12 cellular contexts compared by ENCODE assay signal in the genomic region with DNA sequence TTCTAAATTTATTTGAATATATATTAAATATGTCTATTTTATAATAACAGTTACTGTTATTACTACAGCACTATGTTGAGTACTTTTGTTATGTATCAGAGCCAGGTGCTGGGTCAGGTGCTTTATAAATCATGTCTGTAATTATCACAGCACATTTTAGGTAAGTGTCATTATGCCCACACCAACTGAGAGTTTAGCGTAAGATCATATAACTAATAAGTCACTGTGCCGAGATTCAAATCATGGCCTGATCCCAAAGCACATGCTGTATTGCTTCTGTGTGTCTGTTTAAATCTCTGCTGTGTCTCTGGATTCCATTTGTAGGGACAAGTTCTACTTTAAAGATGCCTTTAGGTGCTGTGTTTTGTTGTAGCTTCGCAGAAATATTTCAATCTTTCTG. TPM values are rescaled to one million over a fixed set of nuclear protein-coding genes. Genes with fewer than 3 reads are reported as not detected.
DNase-seq lines count a peak whose midpoint lies in the region; ATAC-seq and TF ChIP-seq lines count a peak whose summit lies in the region.
"Had no signal": no experiment of that assay in that cellular context is flagged by ENCODE, and none has a peak within 500 bp of the region (broad histone marks: within the 10 kb centered on the region; RNA-seq: fewer than 3 reads in every experiment).

No MANE protein-coding gene starts in this region.

- peaks cover 3% of the 10 kb centered on the region for H3K27me3 ChIP-seq in neuron (ENCODE audit: insufficient read depth, low read length)

- H3K9me3 Mint-ChIP-seq in chondrocyte (ENCODE audit: low read depth) = no peaks in the 10 kb centered on the region
- H3K9me3 Mint-ChIP-seq in stimulated activated effector memory CD8-positive, alpha-beta T cell treated with anti-CD3 and anti-CD28 coated beads, Interleukin-12 subunit alpha, Interleukin-12 subunit beta, amount 100 ng/mL, for 72 hours = no peaks in the 10 kb centered on the region
- H3K9me3 Mint-ChIP-seq: IgD-negative memory B cell had no signal

- no peak for ATAC-seq in stimulated activated effector memory CD8-positive, alpha-beta T cell treated with anti-CD3 and anti-CD28 coated beads, Interleukin-12 subunit alpha, Interleukin-12 subunit beta, amount 100 ng/mL, for 72 hours

- no peaks in the 10 kb centered on the region for H3K9me3 ChIP-seq in neuron (ENCODE audit: low read length)

- H3K36me3 Mint-ChIP-seq in chondrocyte (ENCODE audit: low read depth) = no peaks in the 10 kb centered on the region
- peaks cover 5% of the 10 kb centered on the region for H3K36me3 Mint-ChIP-seq in stimulated activated effector memory CD8-positive, alpha-beta T cell treated with anti-CD3 and anti-CD28 coated beads, Interleukin-12 subunit alpha, Interleukin-12 subunit beta, amount 100 ng/mL, for 72 hours
- H3K36me3 Mint-ChIP-seq: IgD-negative memory B cell had no signal

- no peaks in the 10 kb centered on the region for H3K36me3 ChIP-seq in neuron (ENCODE audit: insufficient read depth, low read length)

- peaks cover 13% of the 10 kb centered on the region for H3K4me1 ChIP-seq in neuron (ENCODE audit: insufficient read depth, low read length)

- peak overlapping the region; percentile 14 for H3K4me3 ChIP-seq in neuron (ENCODE audit: low read length)

- H3K27ac Mint-ChIP-seq in chondrocyte (ENCODE audit: unreplicated experiment) = no peak overlapping the region
- no peak overlapping the region for H3K27ac Mint-ChIP-seq in stimulated activated effector memory CD8-positive, alpha-beta T cell treated with anti-CD3 and anti-CD28 coated beads, Interleukin-12 subunit alpha, Interleukin-12 subunit beta, amount 100 ng/mL, for 72 hours

- no peak for TF ChIP-seq CTCF in chondrocyte (IDR thresholded peaks at IDR 0.05)

- H2AFZ ChIP-seq in neuron (ENCODE audit: low read depth, low read length) = no peak overlapping the region

- DNase-seq in DMS 273 treated with DMSO at 0.1 percent for 48 hours (lab: John Stamatoyannopoulos, UW) (peak; percentile 21), NCI-H524 (lab: John Stamatoyannopoulos, UW) (peak; percentile 12 to 36), chondrocyte (ENCODE audit: low spot score) (no peak), HuH-7.5 (ENCODE audit: low spot score) (no peak)
- no peak for DNase-seq in stimulated activated effector memory CD8-positive, alpha-beta T cell treated with anti-CD3 and anti-CD28 coated beads, Interleukin-12 subunit alpha, Interleukin-12 subunit beta, amount 100 ng/mL, for 72 hours (ENCODE audit: low spot score in 2 of 2)
- DNase-seq in activated CD4-positive, alpha-beta T cell treated with anti-CD3 and anti-CD28 coated beads, Interleukin-2, amount 50 U/mL, for 4 hours = no peak
- DNase-seq in activated effector memory CD4-positive, alpha-beta T cell treated with Interleukin-2 at 50 U/mL for 16 hours = no peak
- DNase-seq: Calu3; cerebellar nuclear complex; stimulated activated CD4-positive, alpha-beta T cell treated with anti-CD3 and anti-CD28 coated beads, Interleukin-2, amount 100 ng/mL, for 24 hours had no signal

- peaks cover 37% of the 10 kb centered on the region for H3K4me1 Mint-ChIP-seq in chondrocyte (ENCODE audit: low read depth)
- H3K4me1 Mint-ChIP-seq in stimulated activated effector memory CD8-positive, alpha-beta T cell treated with anti-CD3 and anti-CD28 coated beads, Interleukin-12 subunit alpha, Interleukin-12 subunit beta, amount 100 ng/mL, for 72 hours = no peaks in the 10 kb centered on the region

- H3K4me3 Mint-ChIP-seq in chondrocyte (ENCODE audit: unreplicated experiment) = peak overlapping the region; percentile 46
- no peak overlapping the region for H3K4me3 Mint-ChIP-seq in stimulated activated effector memory CD8-positive, alpha-beta T cell treated with anti-CD3 and anti-CD28 coated beads, Interleukin-12 subunit alpha, Interleukin-12 subunit beta, amount 100 ng/mL, for 72 hours

- no peaks in the 10 kb centered on the region for H3K27me3 Mint-ChIP-seq in chondrocyte (ENCODE audit: low read depth)

RNA-seq across cellular contexts. Expression of a gene that starts 1.9 kb away (rescaled TPM):
- 19.1 to 32.7 TPM (median 20.3 TPM) in 3 replicates for total RNA-seq in chondrocyte

RNA-seq across cellular contexts. Expression of a gene that starts 21.8 kb away (rescaled TPM):
- 0.45 TPM in 1 of 3 replicates, not detected in the others for total RNA-seq in chondrocyte
- total RNA-seq: Calu3 had no signal

Comparison
In these comparisons a context has a peak if more than half of its experiments do, and no peak if none do; other contexts are left out.
1. DNase-seq: peak in DMS 273 treated with DMSO at 0.1 percent for 48 hours (single experiment) and NCI-H524 (2 of 2); none in chondrocyte (single experiment), stimulated activated effector memory CD8-positive, alpha-beta T cell treated with anti-CD3 and anti-CD28 coated beads, Interleukin-12 subunit alpha, Interleukin-12 subunit beta, amount 100 ng/mL, for 72 hours (0 of 2), activated CD4-positive, alpha-beta T cell treated with anti-CD3 and anti-CD28 coated beads, Interleukin-2, amount 50 U/mL, for 4 hours (0 of 2), HuH-7.5 (single experiment) and activated effector memory CD4-positive, alpha-beta T cell treated with Interleukin-2 at 50 U/mL for 16 hours (single experiment).